In the genomic region with DNA sequence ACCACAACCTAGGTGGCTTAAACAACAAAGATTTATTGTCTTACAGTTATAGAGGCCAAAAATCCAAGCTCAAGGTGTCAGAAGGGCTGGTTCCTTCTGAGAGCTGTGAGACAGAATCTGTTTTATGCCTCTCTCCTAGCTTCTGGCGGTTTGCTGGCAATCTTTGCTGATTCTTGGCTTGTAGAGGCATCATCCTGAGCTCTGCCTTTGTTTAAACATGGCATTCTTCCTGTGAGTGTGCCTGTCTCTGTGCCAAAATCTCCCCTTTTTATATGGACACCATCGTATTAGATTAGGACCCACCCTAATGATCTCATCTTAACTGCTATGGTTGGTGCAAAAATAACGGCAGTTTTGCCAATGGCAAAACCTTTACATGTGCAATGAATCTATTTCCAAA, we compare ENCODE assay signal across 33 cellular contexts.
"Had no signal": no experiment of that assay in that cellular context is flagged by ENCODE, and none has a peak within 500 bp of the region (broad histone marks: within the 10 kb centered on the region; RNA-seq: fewer than 3 reads in every experiment).

No MANE protein-coding gene starts in this region.

- DNase-seq: activated B cell treated with CpG ODN at 0.5 μM for 24 hours; activated CD4-positive, alpha-beta memory T cell treated with anti-CD3 and anti-CD28 coated beads for 36 hours; activated CD4-positive, alpha-beta T cell treated with anti-CD3 and anti-CD28 coated beads for 4 hours; activated CD4-positive, alpha-beta T cell treated with anti-CD3 and anti-CD28 coated beads, Interleukin-2, amount 10 ng/mL, durations not matched to agents 24 days and 14 days; activated CD4-positive, alpha-beta T cell treated with anti-CD3 and anti-CD28 coated beads, Interleukin-2, amount 50 U/mL, for 1 hour; activated CD4-positive, alpha-beta T cell treated with anti-CD3 and anti-CD28 coated beads, Interleukin-2, amount 50 U/mL, for 4 hours; activated CD4-positive, CD25-positive, alpha-beta regulatory T cell treated with anti-CD3 and anti-CD28 coated beads, Interleukin-2, amount 50 U/mL, for 72 hours; activated CD8-positive, alpha-beta memory T cell treated with anti-CD3 and anti-CD28 coated beads, Interleukin-2, amount 50 U/mL, for 4 hours; activated CD8-positive, alpha-beta T cell treated with anti-CD3 and anti-CD28 coated beads for 36 hours; activated effector memory CD4-positive, alpha-beta T cell treated with anti-CD3 and anti-CD28 coated beads, Interleukin-2, amount 50 U/mL, for 16 hours; activated gamma-delta T cell treated with Interleukin-2 at 50 U/mL for 16 hours; activated naive CD4-positive, alpha-beta T cell; activated naive CD4-positive, alpha-beta T cell treated with anti-CD3 and anti-CD28 coated beads for 36 hours; activated naive CD4-positive, alpha-beta T cell treated with anti-CD3 and anti-CD28 coated beads, Interleukin-2, amount 50 U/mL, for 16 hours; activated naive CD8-positive, alpha-beta T cell treated with anti-CD3 and anti-CD28 coated beads for 36 hours; activated T-cell treated with anti-CD3 and anti-CD28 coated beads for 4 hours; activated T-cell treated with anti-CD3 and anti-CD28 coated beads, Interleukin-2, amount 50 U/mL, for 1 hour; activated T-cell treated with anti-CD3 and anti-CD28 coated beads, Interleukin-2, amount 50 U/mL, for 4 hours; activated T-cell treated with anti-CD3 and anti-CD28 coated beads, Interleukin-2, amount 50 U/mL, for 72 hours; adrenal gland; amniotic stem cell; aorta; body of pancreas; brain microvascular endothelial cell; caudate nucleus; cerebellar nuclear complex; T-cell; T-helper 17 cell had no signal

- FAIRE-seq: astrocyte, TTC549 had no signal

- H3K4me1 ChIP-seq: adrenal gland, body of pancreas, breast epithelium had no signal

- H3K36me3 ChIP-seq: adrenal gland, brain microvascular endothelial cell, breast epithelium, cardiac muscle cell had no signal

- H3K27ac ChIP-seq: adrenal gland, body of pancreas, brain microvascular endothelial cell, breast epithelium, cardiac muscle cell, VCaP had no signal

- H3K27me3 ChIP-seq: adrenal gland, body of pancreas, brain microvascular endothelial cell, breast epithelium, cardiac muscle cell had no signal

- H3K4me3 ChIP-seq: adrenal gland, body of pancreas, breast epithelium, cardiac muscle cell had no signal

- H3K9me3 ChIP-seq: adrenal gland, body of pancreas had no signal
